ENCODE assay signal across 1 cellular context in the genomic region with DNA sequence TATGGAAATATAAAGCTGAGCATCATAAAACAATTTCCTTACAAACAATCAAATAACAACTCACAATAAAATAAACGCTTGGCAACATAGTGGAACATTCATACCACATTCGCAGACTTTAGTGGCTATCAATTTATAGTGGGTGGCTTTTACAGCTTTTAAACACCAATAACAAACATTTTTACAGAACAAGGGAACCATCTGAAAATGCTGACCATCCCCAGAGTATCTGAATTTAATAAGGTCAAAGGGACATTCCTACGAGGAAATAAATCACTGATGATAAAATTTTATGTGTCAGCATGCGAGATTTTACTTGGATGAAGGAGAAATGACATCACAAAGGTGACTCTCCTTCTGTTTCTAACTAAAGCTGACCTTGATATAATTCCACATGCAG.
TF ChIP-seq lines count a peak whose summit lies in the region.

No MANE protein-coding gene starts in this region.

TF ChIP-seq in GM23338, 12 proteins besides CTCF, POLR2A, EP300 and RAD21 (continued from another document):
- TF ChIP-seq, protein P1, sequence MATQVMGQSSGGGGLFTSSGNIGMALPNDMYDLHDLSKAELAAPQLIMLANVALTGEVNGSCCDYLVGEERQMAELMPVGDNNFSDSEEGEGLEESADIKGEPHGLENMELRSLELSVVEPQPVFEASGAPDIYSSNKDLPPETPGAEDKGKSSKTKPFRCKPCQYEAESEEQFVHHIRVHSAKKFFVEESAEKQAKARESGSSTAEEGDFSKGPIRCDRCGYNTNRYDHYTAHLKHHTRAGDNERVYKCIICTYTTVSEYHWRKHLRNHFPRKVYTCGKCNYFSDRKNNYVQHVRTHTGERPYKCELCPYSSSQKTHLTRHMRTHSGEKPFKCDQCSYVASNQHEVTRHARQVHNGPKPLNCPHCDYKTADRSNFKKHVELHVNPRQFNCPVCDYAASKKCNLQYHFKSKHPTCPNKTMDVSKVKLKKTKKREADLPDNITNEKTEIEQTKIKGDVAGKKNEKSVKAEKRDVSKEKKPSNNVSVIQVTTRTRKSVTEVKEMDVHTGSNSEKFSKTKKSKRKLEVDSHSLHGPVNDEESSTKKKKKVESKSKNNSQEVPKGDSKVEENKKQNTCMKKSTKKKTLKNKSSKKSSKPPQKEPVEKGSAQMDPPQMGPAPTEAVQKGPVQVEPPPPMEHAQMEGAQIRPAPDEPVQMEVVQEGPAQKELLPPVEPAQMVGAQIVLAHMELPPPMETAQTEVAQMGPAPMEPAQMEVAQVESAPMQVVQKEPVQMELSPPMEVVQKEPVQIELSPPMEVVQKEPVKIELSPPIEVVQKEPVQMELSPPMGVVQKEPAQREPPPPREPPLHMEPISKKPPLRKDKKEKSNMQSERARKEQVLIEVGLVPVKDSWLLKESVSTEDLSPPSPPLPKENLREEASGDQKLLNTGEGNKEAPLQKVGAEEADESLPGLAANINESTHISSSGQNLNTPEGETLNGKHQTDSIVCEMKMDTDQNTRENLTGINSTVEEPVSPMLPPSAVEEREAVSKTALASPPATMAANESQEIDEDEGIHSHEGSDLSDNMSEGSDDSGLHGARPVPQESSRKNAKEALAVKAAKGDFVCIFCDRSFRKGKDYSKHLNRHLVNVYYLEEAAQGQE (IDR thresholded peaks at IDR 0.05; ENCODE audit: unreplicated experiment) = no peak
